In the genomic region with DNA sequence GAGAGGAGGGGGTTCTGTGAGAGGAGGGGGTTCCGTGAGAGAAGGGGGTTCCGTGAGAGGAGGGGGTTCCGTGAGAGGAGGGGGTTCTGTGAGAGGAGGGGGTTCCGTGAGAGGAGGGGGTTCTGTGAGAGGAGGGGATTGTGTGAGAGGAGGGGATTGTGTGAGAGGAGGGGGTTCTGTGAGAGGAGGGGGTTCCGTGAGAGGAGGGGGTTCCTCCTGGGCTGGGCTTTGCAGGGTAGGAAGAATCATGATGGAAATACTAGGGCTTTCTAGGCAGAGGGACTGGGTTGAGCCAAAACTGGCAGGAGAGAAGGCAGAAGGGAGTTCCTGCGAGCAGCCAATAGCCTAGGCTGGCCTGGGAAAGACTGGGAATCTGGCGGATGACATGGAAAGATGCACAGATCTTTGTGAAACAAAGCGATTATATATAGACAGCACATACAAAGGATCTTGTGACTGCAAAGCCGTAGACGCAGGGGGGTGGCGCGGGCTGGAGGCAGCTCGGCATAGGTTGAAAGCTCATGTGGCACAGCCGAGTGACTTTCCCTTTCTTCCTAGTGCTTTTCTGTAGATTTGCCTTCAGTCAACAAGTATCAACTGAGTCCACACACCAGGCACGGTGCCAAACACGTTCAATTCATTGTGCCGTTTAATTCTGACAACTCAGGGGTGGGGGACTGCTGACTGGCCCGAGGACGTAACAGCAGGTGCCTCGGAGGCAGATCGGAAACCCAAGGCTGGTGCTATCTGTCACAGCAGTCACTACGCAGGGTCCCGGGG, we compare ENCODE assay signal across 9 cellular contexts. TPM values are rescaled to one million over a fixed set of nuclear protein-coding genes. Genes with fewer than 3 reads are reported as not detected.
A peak's percentile ranks its signal among the peaks of the same experiment; 100 is the strongest.
DNase-seq lines count a peak whose midpoint lies in the region; ATAC-seq and TF ChIP-seq lines count a peak whose summit lies in the region.
"Had no signal": no experiment of that assay in that cellular context is flagged by ENCODE, and none has a peak within 500 bp of the region (broad histone marks: within the 10 kb centered on the region; RNA-seq: fewer than 3 reads in every experiment).

No MANE protein-coding gene starts in this region.

- DNase-seq in AG08395 (ENCODE audit: low spot score), result peak; percentile 39
- peak; percentile 43 to 93 (median 77) for DNase-seq in NCI-H1417 (lab: John Stamatoyannopoulos, UW)
- no peak for DNase-seq in activated naive CD8-positive, alpha-beta T cell treated with anti-CD3 and anti-CD28 coated beads, Interleukin-2, amount 10 ng/mL, durations not matched to agents 7 days and 5 days
- DNase-seq in lower lobe of right lung, result no peak
- no peak for DNase-seq in MM.1S
- DNase-seq in T1000 (lab: John Stamatoyannopoulos, UW), result no peak

- H3K4me1 ChIP-seq in lower lobe of right lung (peaks cover 87% of the 10 kb centered on the region), MM.1S (ENCODE audit: low read length) (no peaks in the 10 kb centered on the region)

- peaks cover 15% of the 10 kb centered on the region for H3K36me3 ChIP-seq in lower lobe of right lung
- H3K36me3 ChIP-seq in MM.1S (replicated peaks; ENCODE audit: insufficient read depth, low read length), result no peaks in the 10 kb centered on the region

- intact Hi-C loops in lower lobe of right lung (cut with DNase I), result no loop called here

- H3K9ac ChIP-seq in MM.1S (ENCODE audit: low read length), result no peak overlapping the region
- H3K9ac ChIP-seq: BLaER1 treated with 17β-estradiol and CSF1 and Interleukin-3, amounts not matched to agents 10 nM and 100 nM had no signal

- no peaks in the 10 kb centered on the region for H3K27me3 Mint-ChIP-seq in activated naive CD8-positive, alpha-beta T cell treated with anti-CD3 and anti-CD28 coated beads, Interleukin-2, amount 10 ng/mL, durations not matched to agents 7 days and 5 days

- no peak overlapping the region for H2AFZ ChIP-seq in MM.1S (ENCODE audit: low read length)

- H3K27ac ChIP-seq in lower lobe of right lung, result peak overlapping the region; percentile 50
- H3K27ac ChIP-seq in MM.1S (ENCODE audit: low read length), result no peak overlapping the region

- H3K4me2 ChIP-seq in MM.1S (ENCODE audit: low read depth, low read length), result no peak overlapping the region
- H3K4me2 ChIP-seq: BLaER1 treated with 17β-estradiol and CSF1 and Interleukin-3, amounts not matched to agents 10 nM and 100 nM had no signal

- no peaks in the 10 kb centered on the region; the same call in 1 of the 2 replicates for H4K20me1 ChIP-seq in MM.1S (ENCODE audit: insufficient read depth, low read length)

- peaks cover 3% of the 10 kb centered on the region for H3K36me3 Mint-ChIP-seq in activated naive CD8-positive, alpha-beta T cell treated with anti-CD3 and anti-CD28 coated beads, Interleukin-2, amount 10 ng/mL, durations not matched to agents 7 days and 5 days

- H3K27ac Mint-ChIP-seq in activated naive CD8-positive, alpha-beta T cell treated with anti-CD3 and anti-CD28 coated beads, Interleukin-2, amount 10 ng/mL, durations not matched to agents 7 days and 5 days, result peak overlapping the region; percentile 9

- H3K9me2 ChIP-seq in MM.1S (replicated peaks; ENCODE audit: insufficient read depth, low read length), result no peaks in the 10 kb centered on the region

- H3K9me3 ChIP-seq in lower lobe of right lung (no peaks in the 10 kb centered on the region), MM.1S (replicated peaks; ENCODE audit: insufficient read depth, low read length) (no peaks in the 10 kb centered on the region)
- H3K9me3 ChIP-seq: BLaER1 treated with 17β-estradiol and CSF1 and Interleukin-3, amounts not matched to agents 10 nM and 100 nM had no signal

- H3F3A ChIP-seq in MM.1S (ENCODE audit: insufficient read depth, low read length), result peaks cover 12% of the 10 kb centered on the region

- H3K9me3 Mint-ChIP-seq in activated naive CD8-positive, alpha-beta T cell treated with anti-CD3 and anti-CD28 coated beads, Interleukin-2, amount 10 ng/mL, durations not matched to agents 7 days and 5 days, result no peaks in the 10 kb centered on the region

- no peak overlapping the region for H3K4me3 Mint-ChIP-seq in activated naive CD8-positive, alpha-beta T cell treated with anti-CD3 and anti-CD28 coated beads, Interleukin-2, amount 10 ng/mL, durations not matched to agents 7 days and 5 days

- ATAC-seq in activated naive CD8-positive, alpha-beta T cell treated with anti-CD3 and anti-CD28 coated beads, Interleukin-2, amount 10 ng/mL, durations not matched to agents 7 days and 5 days (ENCODE audit: low read depth), result no peak
- ATAC-seq in lower lobe of right lung (no peak), HG03520 (IDR thresholded peaks at IDR 0.05; ENCODE audit: unreplicated experiment) (no peak), GM19351 (IDR thresholded peaks at IDR 0.05; ENCODE audit: unreplicated experiment) (no peak)

- H3K4me3 ChIP-seq in lower lobe of right lung (no peak overlapping the region), MM.1S (ENCODE audit: low read length) (no peak overlapping the region)
- H3K4me3 ChIP-seq: BLaER1 treated with 17β-estradiol and CSF1 and Interleukin-3, amounts not matched to agents 10 nM and 100 nM had no signal

- TF ChIP-seq CTCF in lower lobe of right lung (IDR thresholded peaks at IDR 0.05) (no peak), MM.1S (IDR thresholded peaks at IDR 0.05; ENCODE audit: low read length) (no peak)

- POLR2A ChIA-PET in activated naive CD8-positive, alpha-beta T cell treated with anti-CD3 and anti-CD28 coated beads, Interleukin-2, amount 10 ng/mL, durations not matched to agents 7 days and 5 days (lab: Charles Lee), result interaction anchor here (2.0 kb wide), 1 partner anchor 38 kb away, joined by 6 read pairs; no protein-coding TSS in a partner anchor

- H3K79me2 ChIP-seq in MM.1S (ENCODE audit: low read length), result peaks cover 47% of the 10 kb centered on the region

- H3K27me3 ChIP-seq in lower lobe of right lung (ENCODE audit: low read depth), result no peaks in the 10 kb centered on the region
- no peaks in the 10 kb centered on the region for H3K27me3 ChIP-seq in MM.1S (replicated peaks; ENCODE audit: insufficient read depth, low read length)
- H3K27me3 ChIP-seq: BLaER1 treated with 17β-estradiol and CSF1 and Interleukin-3, amounts not matched to agents 10 nM and 100 nM had no signal

- peaks cover 3% of the 10 kb centered on the region for H3K4me1 Mint-ChIP-seq in activated naive CD8-positive, alpha-beta T cell treated with anti-CD3 and anti-CD28 coated beads, Interleukin-2, amount 10 ng/mL, durations not matched to agents 7 days and 5 days

RNA-seq across cellular contexts. Expression of a gene that starts 6.3 kb away (rescaled TPM):
- total RNA-seq in activated naive CD8-positive, alpha-beta T cell treated with anti-CD3 and anti-CD28 coated beads, Interleukin-2, amount 10 ng/mL, durations not matched to agents 7 days and 5 days, result 10 to 100 TPM; 42.5 to 50.0 TPM
- total RNA-seq in lower lobe of right lung, result 40.0 TPM

RNA-seq across cellular contexts. Expression of a gene that starts 26.8 kb away (rescaled TPM):
- under 1 TPM; 0.11 to 0.20 TPM for total RNA-seq in activated naive CD8-positive, alpha-beta T cell treated with anti-CD3 and anti-CD28 coated beads, Interleukin-2, amount 10 ng/mL, durations not matched to agents 7 days and 5 days
- 17.4 TPM for total RNA-seq in lower lobe of right lung

RNA-seq across cellular contexts. Expression of a gene that starts 29.0 kb away (rescaled TPM):
- total RNA-seq in activated naive CD8-positive, alpha-beta T cell treated with anti-CD3 and anti-CD28 coated beads, Interleukin-2, amount 10 ng/mL, durations not matched to agents 7 days and 5 days, result under 1 TPM; 0.14 TPM
- total RNA-seq in lower lobe of right lung, result 21.5 TPM

Comparison
In these comparisons a context has a peak if more than half of its experiments do, and no peak if none do; other contexts are left out.
1. DNase-seq: peak in AG08395 (single experiment) and NCI-H1417 (3 of 3); none in activated naive CD8-positive, alpha-beta T cell treated with anti-CD3 and anti-CD28 coated beads, Interleukin-2, amount 10 ng/mL, durations not matched to agents 7 days and 5 days (single experiment), lower lobe of right lung (single experiment), MM.1S (single experiment) and T1000 (single experiment).
2. RNA of a gene that starts 26.8 kb away (total RNA-seq): 17.4 TPM in lower lobe of right lung (single experiment); 0.11 to 0.20 TPM in activated naive CD8-positive, alpha-beta T cell treated with anti-CD3 and anti-CD28 coated beads, Interleukin-2, amount 10 ng/mL, durations not matched to agents 7 days and 5 days; every median in the first group is over 10 times any median in the second.
3. RNA of a gene that starts 29.0 kb away (total RNA-seq): 21.5 TPM in lower lobe of right lung (single experiment); 0.14 TPM in activated naive CD8-positive, alpha-beta T cell treated with anti-CD3 and anti-CD28 coated beads, Interleukin-2, amount 10 ng/mL, durations not matched to agents 7 days and 5 days; every median in the first group is over 10 times any median in the second.